ENCODE assay signal across 17 cellular contexts in genomic region chr11:114290503-114291239, GRCh38. TPM values are rescaled to one million over a fixed set of nuclear protein-coding genes. Genes with fewer than 3 reads are reported as not detected.
DNase-seq lines count a peak whose midpoint lies in the region; ATAC-seq and TF ChIP-seq lines count a peak whose summit lies in the region.
"Had no signal": no experiment of that assay in that cellular context is flagged by ENCODE, and none has a peak within 500 bp of the region (broad histone marks: within the 10 kb centered on the region; RNA-seq: fewer than 3 reads in every experiment).

No MANE protein-coding gene starts in this region.

- ATAC-seq in IMR-90 (ENCODE audit: low read depth) (no peak), GM21381 (IDR thresholded peaks at IDR 0.05; ENCODE audit: unreplicated experiment) (no peak)
- ATAC-seq: activated T-helper 17 cell treated with anti-CD3 and anti-CD28 coated beads, Interleukin-2, amount 50 U/mL, for 72 hours had no signal

- no peak overlapping the region for H3K4me3 ChIP-seq in IMR-90 (ENCODE audit: insufficient read depth, low read depth, low read length)
- H3K4me3 ChIP-seq in ascending aorta = no peak overlapping the region
- H3K4me3 ChIP-seq in mesodermal cell (ENCODE audit: extremely low read depth, insufficient read depth, low read length, poor library complexity, severe bottlenecking) = no peak overlapping the region
- no peak overlapping the region for H3K4me3 ChIP-seq in transverse colon
- H3K4me3 ChIP-seq: colonic mucosa had no signal

- peak overlapping the region; percentile 93; the same call in 1 of the 2 replicates for H3K18ac ChIP-seq in IMR-90 (ENCODE audit: low read depth, low read length)

- H4K5ac ChIP-seq in IMR-90 (ENCODE audit: low read depth, low read length) = no peak overlapping the region; the same call in 1 of the 2 replicates

- no peak overlapping the region for H2AK9ac ChIP-seq in IMR-90 (replicated peaks; ENCODE audit: low read depth, low read length, poor library complexity)

- dilution Hi-C loops in IMR-90 (cut with HindIII; ENCODE audit: low sequenced_read_pairs, unreplicated experiment) = no loop called here

- TF ChIP-seq RAD21 in IMR-90 (IDR thresholded peaks at IDR 0.05; ENCODE audit: low read length) = no peak

- peak overlapping the region; percentile 98 for H2BK5ac ChIP-seq in IMR-90 (ENCODE audit: low read depth, low read length, poor library complexity, severe bottlenecking)

- no CpG with 5 or more reads among the region's 2 CpGs for WGBS in IMR-90 (ENCODE audit: extremely low coverage in 2 of 2, insufficient read length in 1 of 2), 2 experiments
- WGBS in mesodermal cell (ENCODE audit: insufficient coverage in 2 of 2), 2 experiments = 78% methylated on average over 2 of the region's 2 CpGs; no CpG with 5 or more reads in 1 of the 2 experiments
- 86 to 90% methylated on average over 2 of the region's 2 CpGs for WGBS in transverse colon (ENCODE audit: low coverage in 1 of 2), 2 donors

- in situ Hi-C loops in IMR-90 (cut with MboI; ENCODE audit: low sequenced_read_pairs) = no loop called here
- in situ Hi-C loops in transverse colon (cut with MboI; ENCODE audit: low pct_ligation_motif_present in 1 of 4, low pct_unique_long_range_greater_than_20kb in 1 of 4, low sequenced_read_pairs in 3 of 4) = no loop called here

- CTCF ChIA-PET in IMR-90 (lab: Yijun Ruan, JAX) = no interaction called here

- no peak overlapping the region for H3K56ac ChIP-seq in IMR-90 (ENCODE audit: extremely low read depth, insufficient read depth, low read length)

- H4K8ac ChIP-seq in IMR-90 (ENCODE audit: low read depth in 2 of 2, low read length in 2 of 2) = no peak overlapping the region

- no peaks in the 10 kb centered on the region for H3K36me3 ChIP-seq in IMR-90 (ENCODE audit: control insufficient read depth, insufficient read depth, low read length)
- H3K36me3 ChIP-seq in ascending aorta = no peaks in the 10 kb centered on the region
- no peaks in the 10 kb centered on the region for H3K36me3 ChIP-seq in mesodermal cell (ENCODE audit: control insufficient read depth, insufficient read depth, low read length)
- no peaks in the 10 kb centered on the region for H3K36me3 ChIP-seq in transverse colon
- H3K36me3 ChIP-seq: colonic mucosa had no signal

- no peak overlapping the region for H2BK120ac ChIP-seq in IMR-90 (ENCODE audit: low read depth, low read length)

- no peak overlapping the region for H3K23ac ChIP-seq in IMR-90 (ENCODE audit: low read depth, low read length)

- TF ChIP-seq POLR2A in IMR-90 (IDR thresholded peaks at IDR 0.05; ENCODE audit: low read depth, low read length) (no peak), transverse colon (IDR thresholded peaks at IDR 0.05) (no peak)

- no peak overlapping the region for H3K4me2 ChIP-seq in IMR-90 (ENCODE audit: low read depth, low read length)

- H4K20me1 ChIP-seq in IMR-90 (ENCODE audit: insufficient read depth, low read length) = no peaks in the 10 kb centered on the region

- POLR2A ChIA-PET in IMR-90 (lab: Charles Lee; ENCODE audit: unreplicated experiment) = no interaction called here

- peaks cover 13% of the 10 kb centered on the region for H3K4me1 ChIP-seq in IMR-90 (ENCODE audit: control insufficient read depth, insufficient read depth, low read length)
- peaks cover 3 to 39% of the 10 kb centered on the region in 2 donors for H3K4me1 ChIP-seq in ascending aorta
- peaks cover 51% of the 10 kb centered on the region for H3K4me1 ChIP-seq in mesodermal cell (ENCODE audit: control insufficient read depth, insufficient read depth, low read length, poor library complexity, severe bottlenecking)
- peaks cover 0 to 23% (median 9%) of the 10 kb centered on the region in 4 donors for H3K4me1 ChIP-seq in transverse colon
- H3K4me1 ChIP-seq: colonic mucosa had no signal

- no peak overlapping the region for H2AFZ ChIP-seq in IMR-90 (replicated peaks; ENCODE audit: low read length, poor library complexity)

- no peak overlapping the region for H4K91ac ChIP-seq in IMR-90 (ENCODE audit: insufficient read depth, low read depth, low read length)

- no TSS peak for BruUV-seq in IMR-90 (replicated peaks; lab: Mats Ljungman, UMichigan)

- peak overlapping the region; percentile 60; the same call in 1 of the 2 replicates for H2BK20ac ChIP-seq in IMR-90 (ENCODE audit: low read depth, low read length)

- H3K79me1 ChIP-seq in IMR-90 (ENCODE audit: low read depth in 1 of 2, low read length in 2 of 2) = peaks cover 0 to 4% of the 10 kb centered on the region in 2 experiments; a peak in 2 of 4 replicates

- H3K27ac ChIP-seq in IMR-90 (ENCODE audit: insufficient read depth, low read length) = no peak overlapping the region
- H3K27ac ChIP-seq in ascending aorta = peak overlapping the region; percentile 97 to 99
- H3K27ac ChIP-seq in mesodermal cell (ENCODE audit: low read depth, low read length, severe bottlenecking) = peak overlapping the region; percentile 86
- H3K27ac ChIP-seq in transverse colon = peak overlapping the region; percentile 43 to 88 (median 58)

- peaks cover 9% of the 10 kb centered on the region for H3K9me3 ChIP-seq in IMR-90 (ENCODE audit: control insufficient read depth, insufficient read depth, low read length)
- no peaks in the 10 kb centered on the region for H3K9me3 ChIP-seq in ascending aorta
- H3K9me3 ChIP-seq in mesodermal cell (ENCODE audit: control insufficient read depth, low read length) = no peaks in the 10 kb centered on the region
- H3K9me3 ChIP-seq in transverse colon = no peaks in the 10 kb centered on the region
- H3K9me3 ChIP-seq: colonic mucosa had no signal

- no peak for TF ChIP-seq EP300 in transverse colon (IDR thresholded peaks at IDR 0.05; ENCODE audit: low read depth)

- intact Hi-C loops in IMR-90 (cut with micrococcal nuclease) (loop anchor here (10.0 kb wide), 1 partner anchor 1214 kb away; the partner anchor contains the start of gene CADM1), ascending aorta (cut with DNase I) (no loop called here), transverse colon (cut with DNase I; ENCODE audit: low total_unique reads) (no loop called here)

- no peaks in the 10 kb centered on the region for H3K27me3 ChIP-seq in IMR-90 (ENCODE audit: control insufficient read depth, insufficient read depth, low read length)
- H3K27me3 ChIP-seq in ascending aorta = no peaks in the 10 kb centered on the region
- H3K27me3 ChIP-seq in transverse colon = no peaks in the 10 kb centered on the region
- H3K27me3 ChIP-seq: colonic mucosa had no signal

- H3K4ac ChIP-seq in IMR-90 (ENCODE audit: low read depth, low read length) = no peak overlapping the region

- H2BK15ac ChIP-seq in IMR-90 (ENCODE audit: low read depth, low read length) = peak overlapping the region; percentile 22; the same call in 1 of the 3 replicates

- H3K9me1 ChIP-seq in IMR-90 (ENCODE audit: insufficient read depth, low read length) = peaks cover 5% of the 10 kb centered on the region; the same call in 1 of the 2 replicates

- TF ChIP-seq CTCF in IMR-90 (conservative IDR thresholded peaks at IDR 0.05; ENCODE audit: low read depth, low read length) (no peak), ascending aorta (IDR thresholded peaks at IDR 0.05) (no peak), transverse colon (IDR thresholded peaks at IDR 0.05) (no peak)

- H3K14ac ChIP-seq in IMR-90 (replicated peaks; ENCODE audit: low read depth, low read length) = no peak overlapping the region

- no peak overlapping the region for H3K9ac ChIP-seq in IMR-90 (ENCODE audit: low read depth, low read length)

- no peak overlapping the region for H2AK5ac ChIP-seq in IMR-90 (ENCODE audit: low read depth, low read length)

- DNase-seq in IMR-90 (no peak), ascending aorta (ENCODE audit: low spot score in 2 of 2) (no peak), transverse colon (no peak)
- DNase-seq in effector CD8-positive, alpha-beta T cell (lab: John Stamatoyannopoulos, UW) = no peak
- DNase-seq in activated T-cell treated with anti-CD3 and anti-CD28 coated beads, Interleukin-2, amount 50 U/mL, for 1 hour = no peak
- DNase-seq: activated B cell treated with CpG ODN at 0.5 μM for 24 hours; amniotic stem cell; colonic mucosa; DMS153; mammary epithelial cell; NCI-H1105; nephron progenitor cell; stimulated activated CD4-positive, alpha-beta T cell treated with anti-CD3 and anti-CD28 coated beads, Interleukin-2, amount 100 ng/mL, for 24 hours had no signal

TF ChIP-seq in IMR-90, 13 proteins besides CTCF, POLR2A, EP300 and RAD21:
- TF ChIP-seq SMC3 (IDR thresholded peaks at IDR 0.05; ENCODE audit: low read depth, low read length) = no peak
- no peak for TF ChIP-seq CHD1 (IDR thresholded peaks at IDR 0.05; ENCODE audit: low read depth, low read length)
- no peak for TF ChIP-seq RCOR1 (IDR thresholded peaks at IDR 0.05; ENCODE audit: insufficient replicate concordance, low read length)
- no peak for TF ChIP-seq RFX5 (IDR thresholded peaks at IDR 0.05; ENCODE audit: low read depth, low read length)
- TF ChIP-seq USF2 (IDR thresholded peaks at IDR 0.05; ENCODE audit: low read depth, low read length) = no peak
- no peak for TF ChIP-seq MAZ (IDR thresholded peaks at IDR 0.05; ENCODE audit: borderline replicate concordance, low read depth, low read length)
- no peak for TF ChIP-seq BHLHE40 (IDR thresholded peaks at IDR 0.05; ENCODE audit: low read depth, low read length)
- TF ChIP-seq CEBPB (IDR thresholded peaks at IDR 0.05; ENCODE audit: low read depth, low read length) = no peak

RNA-seq across cellular contexts. Expression of gene NNMT, which starts 5.5 kb away (rescaled TPM):
- total RNA-seq in IMR-90 (2012; rRNA removed) = 74.7 and 108 TPM in 2 replicates
- 76.1 and 79.7 TPM in 2 replicates for polyA plus RNA-seq in IMR-90 (2012; rRNA removed)
- polyA plus RNA-seq in IMR-90 (2012; cell fraction: cytosol; rRNA removed) = 127 and 153 TPM in 2 replicates
- 46.1 and 57.3 TPM in 2 replicates for polyA plus RNA-seq in IMR-90 (2012; cell fraction: nucleus; rRNA removed; ENCODE audit: low replicate concordance)
- total RNA-seq in ascending aorta = 1,040 TPM
- polyA plus RNA-seq in mesodermal cell (2013, experiment 1 of 2) = 56.1 TPM
- polyA plus RNA-seq in mesodermal cell (2013, experiment 2 of 2) = 67.5 TPM
- total RNA-seq in transverse colon = 100 to 1,000 TPM in 3 of 4 donors, 10 to 100 TPM in 1; 37.8 to 385 (median 179) TPM
- total RNA-seq: activated B cell treated with CpG ODN at 0.5 μM for 24 hours; activated T-helper 17 cell treated with anti-CD3 and anti-CD28 coated beads, Interleukin-2, amount 50 U/mL, for 72 hours had no signal
- polyA plus RNA-seq: CD14-positive monocyte had no signal
